Comparison of ENCODE assay signal across 1 cellular context in genomic region chr12:104589215-104589614, GRCh38.
TF ChIP-seq lines count a peak whose summit lies in the region.

No MANE protein-coding gene starts in this region.

TF ChIP-seq in K562, 482 proteins besides CTCF, POLR2A, EP300 and RAD21 (continued from another document):
- no peak for TF ChIP-seq PTRF (tag; IDR thresholded peaks at IDR 0.05)
- TF ChIP-seq MBD1 (CRISPR knock-in tag; IDR thresholded peaks at IDR 0.05): no peak
- peak; percentile 39; the same call in 1 of the 2 replicates for TF ChIP-seq EP400 (IDR thresholded peaks at IDR 0.05)
- no peak for TF ChIP-seq SUPT5H (IDR thresholded peaks at IDR 0.05)
- peak; percentile 95 for TF ChIP-seq NFE2 (IDR thresholded peaks at IDR 0.05; ENCODE audit: low read depth)
- TF ChIP-seq NFE2L1 (tag; IDR thresholded peaks at IDR 0.05; ENCODE audit: borderline replicate concordance, low read depth): peak; percentile 52; the same call in 1 of the 2 replicates
- TF ChIP-seq REST (CRISPR knock-in tag; IDR thresholded peaks at IDR 0.05; ENCODE audit: low read depth): no peak
- no peak for TF ChIP-seq E2F8 (IDR thresholded peaks at IDR 0.05; ENCODE audit: low read depth, partially characterized antibody)
- TF ChIP-seq GABPA (tag; conservative IDR thresholded peaks at IDR 0.05; ENCODE audit: low read depth): peak; percentile 62
- peak; percentile 36; the same call in 1 of the 2 replicates for TF ChIP-seq FOXM1 (IDR thresholded peaks at IDR 0.05; ENCODE audit: low read depth)
- no peak for TF ChIP-seq FOXM1 (CRISPR knock-in tag; IDR thresholded peaks at IDR 0.05; ENCODE audit: low read depth)
- TF ChIP-seq ZNF354B (CRISPR knock-in tag; IDR thresholded peaks at IDR 0.05): no peak
TF ChIP-seq in K562: peak in this region for 37.
